In the genomic region with DNA sequence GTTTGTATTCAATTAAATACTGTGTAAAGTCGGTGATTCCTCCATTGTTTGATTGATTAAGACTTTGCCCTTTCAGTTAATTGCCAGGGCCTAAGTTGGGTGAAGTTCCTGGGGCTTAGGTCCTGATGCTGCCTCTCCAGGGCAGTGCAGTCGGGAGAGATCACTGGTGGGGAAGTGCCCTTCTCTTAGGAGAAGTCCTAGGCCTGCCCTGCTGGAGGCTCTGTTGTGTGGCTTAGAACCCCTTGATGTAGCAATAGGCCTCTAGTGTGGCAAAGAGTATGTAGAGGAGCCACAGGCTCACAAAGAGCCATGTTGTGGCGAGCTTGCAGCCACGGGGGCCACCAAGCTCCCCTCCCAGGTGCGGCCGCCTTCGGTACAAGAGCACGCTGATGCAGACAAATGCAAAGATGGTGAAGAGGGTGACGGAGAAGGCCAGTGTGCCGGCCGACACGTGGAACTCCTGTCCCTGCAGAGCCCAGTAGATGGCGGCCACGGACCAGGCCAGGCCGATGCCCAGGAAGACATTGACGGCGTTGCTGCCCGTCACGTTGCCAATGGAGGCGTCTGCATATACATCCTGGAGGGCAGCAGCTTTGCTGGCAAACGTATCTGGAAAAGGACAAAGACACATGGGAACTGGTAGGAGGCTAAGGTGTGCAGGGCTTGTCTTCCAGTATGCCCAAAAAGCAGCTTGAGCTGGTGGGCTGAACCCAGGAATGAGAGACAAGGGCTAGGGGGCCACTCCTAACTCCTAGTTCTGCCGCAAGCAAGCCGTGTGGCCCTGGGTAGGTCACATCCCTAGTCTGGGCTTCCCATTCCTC, we compare ENCODE assay signal across 1 cellular context.
A peak's percentile ranks its signal among the peaks of the same experiment; 100 is the strongest.
TF ChIP-seq lines count a peak whose summit lies in the region.

No MANE protein-coding gene starts in this region.

TF ChIP-seq in HepG2, 621 proteins besides CTCF, POLR2A, EP300 and RAD21 (continued from another document and continues in another):
- TF ChIP-seq ZBTB40 (IDR thresholded peaks at IDR 0.05) = no peak
- peak; percentile 75 for TF ChIP-seq ZBTB40 (CRISPR knock-in tag; IDR thresholded peaks at IDR 0.05)
- no peak for TF ChIP-seq PLRG1 (conservative IDR thresholded peaks at IDR 0.05)
- no peak; the same call in 1 of the 2 replicates for TF ChIP-seq ZNF704 (CRISPR knock-in tag; IDR thresholded peaks at IDR 0.05; ENCODE audit: borderline replicate concordance)
- no peak for TF ChIP-seq XBP1 (CRISPR knock-in tag; IDR thresholded peaks at IDR 0.05)
- no peak for TF ChIP-seq SIN3B (IDR thresholded peaks at IDR 0.05; ENCODE audit: low read length)
- no peak for TF ChIP-seq ZBTB1 (CRISPR knock-in tag; IDR thresholded peaks at IDR 0.05; ENCODE audit: borderline replicate concordance)
- TF ChIP-seq E2F1 (CRISPR knock-in tag; IDR thresholded peaks at IDR 0.05) = no peak
- TF ChIP-seq MEF2D (CRISPR knock-in tag; IDR thresholded peaks at IDR 0.05) = no peak
- TF ChIP-seq ZNF781 (CRISPR knock-in tag; IDR thresholded peaks at IDR 0.05; ENCODE audit: borderline replicate concordance, not compliant biosample characterization) = no peak
- peak; percentile 55; the same call in 1 of the 2 replicates for TF ChIP-seq ZBTB3 (CRISPR knock-in tag; IDR thresholded peaks at IDR 0.05; ENCODE audit: borderline replicate concordance, low read depth)
- TF ChIP-seq PBX3 (CRISPR knock-in tag; IDR thresholded peaks at IDR 0.05; ENCODE audit: borderline replicate concordance) = no peak
- TF ChIP-seq MLLT10 (CRISPR knock-in tag; IDR thresholded peaks at IDR 0.05) = no peak
- TF ChIP-seq ZFAT (CRISPR knock-in tag; conservative IDR thresholded peaks at IDR 0.05) = no peak
- TF ChIP-seq ZNF619 (CRISPR knock-in tag; IDR thresholded peaks at IDR 0.05) = peak; percentile 17; the same call in 1 of the 2 replicates
- TF ChIP-seq, protein P1, sequence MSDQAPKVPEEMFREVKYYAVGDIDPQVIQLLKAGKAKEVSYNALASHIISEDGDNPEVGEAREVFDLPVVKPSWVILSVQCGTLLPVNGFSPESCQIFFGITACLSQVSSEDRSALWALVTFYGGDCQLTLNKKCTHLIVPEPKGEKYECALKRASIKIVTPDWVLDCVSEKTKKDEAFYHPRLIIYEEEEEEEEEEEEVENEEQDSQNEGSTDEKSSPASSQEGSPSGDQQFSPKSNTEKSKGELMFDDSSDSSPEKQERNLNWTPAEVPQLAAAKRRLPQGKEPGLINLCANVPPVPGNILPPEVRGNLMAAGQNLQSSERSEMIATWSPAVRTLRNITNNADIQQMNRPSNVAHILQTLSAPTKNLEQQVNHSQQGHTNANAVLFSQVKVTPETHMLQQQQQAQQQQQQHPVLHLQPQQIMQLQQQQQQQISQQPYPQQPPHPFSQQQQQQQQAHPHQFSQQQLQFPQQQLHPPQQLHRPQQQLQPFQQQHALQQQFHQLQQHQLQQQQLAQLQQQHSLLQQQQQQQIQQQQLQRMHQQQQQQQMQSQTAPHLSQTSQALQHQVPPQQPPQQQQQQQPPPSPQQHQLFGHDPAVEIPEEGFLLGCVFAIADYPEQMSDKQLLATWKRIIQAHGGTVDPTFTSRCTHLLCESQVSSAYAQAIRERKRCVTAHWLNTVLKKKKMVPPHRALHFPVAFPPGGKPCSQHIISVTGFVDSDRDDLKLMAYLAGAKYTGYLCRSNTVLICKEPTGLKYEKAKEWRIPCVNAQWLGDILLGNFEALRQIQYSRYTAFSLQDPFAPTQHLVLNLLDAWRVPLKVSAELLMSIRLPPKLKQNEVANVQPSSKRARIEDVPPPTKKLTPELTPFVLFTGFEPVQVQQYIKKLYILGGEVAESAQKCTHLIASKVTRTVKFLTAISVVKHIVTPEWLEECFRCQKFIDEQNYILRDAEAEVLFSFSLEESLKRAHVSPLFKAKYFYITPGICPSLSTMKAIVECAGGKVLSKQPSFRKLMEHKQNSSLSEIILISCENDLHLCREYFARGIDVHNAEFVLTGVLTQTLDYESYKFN (CRISPR knock-in tag; conservative IDR thresholded peaks at IDR 0.05) = peak; percentile 62
- TF ChIP-seq CHCHD3 (CRISPR knock-in tag; IDR thresholded peaks at IDR 0.05) = no peak
- no peak for TF ChIP-seq SETDB1 (CRISPR knock-in tag; IDR thresholded peaks at IDR 0.05; ENCODE audit: borderline replicate concordance)
- TF ChIP-seq TBL1XR1 (IDR thresholded peaks at IDR 0.05; ENCODE audit: borderline replicate concordance, low read length, partially characterized antibody) = peak; percentile 40
- TF ChIP-seq TCF7L2 (IDR thresholded peaks at IDR 0.05; ENCODE audit: low read depth, low read length) = no peak
- TF ChIP-seq, protein P2, sequence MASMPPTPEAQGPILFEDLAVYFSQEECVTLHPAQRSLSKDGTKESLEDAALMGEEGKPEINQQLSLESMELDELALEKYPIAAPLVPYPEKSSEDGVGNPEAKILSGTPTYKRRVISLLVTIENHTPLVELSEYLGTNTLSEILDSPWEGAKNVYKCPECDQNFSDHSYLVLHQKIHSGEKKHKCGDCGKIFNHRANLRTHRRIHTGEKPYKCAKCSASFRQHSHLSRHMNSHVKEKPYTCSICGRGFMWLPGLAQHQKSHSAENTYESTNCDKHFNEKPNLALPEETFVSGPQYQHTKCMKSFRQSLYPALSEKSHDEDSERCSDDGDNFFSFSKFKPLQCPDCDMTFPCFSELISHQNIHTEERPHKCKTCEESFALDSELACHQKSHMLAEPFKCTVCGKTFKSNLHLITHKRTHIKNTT (CRISPR knock-in tag; IDR thresholded peaks at IDR 0.05) = no peak
- TF ChIP-seq ZNF274 (CRISPR knock-in tag; IDR thresholded peaks at IDR 0.05) = peak; percentile 60; the same call in 1 of the 2 replicates
- peak; percentile 32; the same call in 1 of the 2 replicates for TF ChIP-seq NFYC (CRISPR knock-in tag; IDR thresholded peaks at IDR 0.05)
- peak; percentile 67 for TF ChIP-seq CCDC6 (CRISPR knock-in tag; IDR thresholded peaks at IDR 0.05)
- TF ChIP-seq HIC2 (CRISPR knock-in tag; IDR thresholded peaks at IDR 0.05; ENCODE audit: low read depth) = peak; percentile 44; the same call in 1 of the 2 replicates
- no peak for TF ChIP-seq THYN1 (CRISPR knock-in tag; IDR thresholded peaks at IDR 0.05; ENCODE audit: borderline replicate concordance, low read depth)
- peak; percentile 78; the same call in 1 of the 2 replicates for TF ChIP-seq MEIS1 (CRISPR knock-in tag; IDR thresholded peaks at IDR 0.05; ENCODE audit: borderline replicate concordance)
- no peak for TF ChIP-seq ZNF713 (CRISPR knock-in tag; IDR thresholded peaks at IDR 0.05)
- peak; percentile 76; the same call in 1 of the 2 replicates for TF ChIP-seq ATF7-NPFF (CRISPR knock-in tag; IDR thresholded peaks at IDR 0.05; ENCODE audit: low read depth)
- TF ChIP-seq, protein P3, sequence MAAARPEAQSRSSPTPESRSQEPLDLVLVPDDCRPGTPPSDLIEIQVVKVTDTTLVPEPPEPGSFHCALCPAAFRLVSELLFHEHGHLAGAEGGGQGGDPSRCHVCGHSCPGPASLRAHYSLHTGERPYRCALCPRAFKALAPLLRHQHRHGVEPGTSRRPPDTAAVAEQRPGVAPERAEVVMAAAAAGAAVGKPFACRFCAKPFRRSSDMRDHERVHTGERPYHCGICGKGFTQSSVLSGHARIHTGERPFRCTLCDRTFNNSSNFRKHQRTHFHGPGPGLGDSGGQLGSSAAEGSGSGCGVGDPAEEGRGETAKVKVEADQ (CRISPR knock-in tag; IDR thresholded peaks at IDR 0.05; ENCODE audit: borderline replicate concordance) = no peak
- TF ChIP-seq NFATC3 (CRISPR knock-in tag; IDR thresholded peaks at IDR 0.05) = no peak
- TF ChIP-seq ZSCAN30 (CRISPR knock-in tag; IDR thresholded peaks at IDR 0.05) = no peak
- TF ChIP-seq PHF20 (CRISPR knock-in tag; IDR thresholded peaks at IDR 0.05) = peak; percentile 16; the same call in 1 of the 2 replicates
- TF ChIP-seq FOXA1 (IDR thresholded peaks at IDR 0.05) = no peak
- TF ChIP-seq FOXA1 (CRISPR knock-in tag; IDR thresholded peaks at IDR 0.05) = peak; percentile 43; the same call in 1 of the 2 replicates
- TF ChIP-seq KLF6 (CRISPR knock-in tag; IDR thresholded peaks at IDR 0.05) = no peak
- TF ChIP-seq YEATS2 (CRISPR knock-in tag; IDR thresholded peaks at IDR 0.05; ENCODE audit: borderline replicate concordance) = peak; percentile 62; the same call in 1 of the 2 replicates
